15 cellular contexts compared by ENCODE assay signal in genomic region chr10:31978158-31978483, GRCh38.
"Had no signal": no experiment of that assay in that cellular context is flagged by ENCODE, and none has a peak within 500 bp of the region (broad histone marks: within the 10 kb centered on the region; RNA-seq: fewer than 3 reads in every experiment).

No MANE protein-coding gene starts in this region.

- H3K4me1 ChIP-seq: gastroesophageal sphincter had no signal

- H3K4me3 Mint-ChIP-seq: activated T-cell treated with anti-CD3 and anti-CD28 coated beads, Interleukin-2, amount 50 U/mL, for 24 hours; mesothelial cell of epicardium; nephron progenitor cell; stimulated activated naive CD8-positive, alpha-beta T cell treated with anti-CD3 and anti-CD28 coated beads, Interleukin-15, Interleukin-2, amounts not matched to agents 100 ng/mL and 50 ng/mL, for 24 hours had no signal

- H3K9me3 ChIP-seq: gastroesophageal sphincter, heart left ventricle, tibial nerve had no signal

- H3K27me3 Mint-ChIP-seq: activated T-cell treated with anti-CD3 and anti-CD28 coated beads, Interleukin-2, amount 50 U/mL, for 24 hours; progenitor cell of endocrine pancreas had no signal

- H3K27me3 ChIP-seq: brain microvascular endothelial cell, gastroesophageal sphincter, tibial nerve had no signal

- H3K27ac ChIP-seq: brain microvascular endothelial cell, gastroesophageal sphincter had no signal

- DNase-seq: activated CD4-positive, alpha-beta T cell treated with anti-CD3 and anti-CD28 coated beads for 48 hours; activated CD4-positive, CD25-positive, alpha-beta regulatory T cell; activated CD8-positive, alpha-beta T cell treated with anti-CD3 and anti-CD28 coated beads, Interleukin-2, amount 10 ng/mL, durations not matched to agents 7 days and 5 days; activated naive CD4-positive, alpha-beta T cell treated with Interleukin-2 at 50 U/mL for 16 hours; activated T-cell treated with anti-CD3 and anti-CD28 coated beads, Interleukin-2, amount 50 U/mL, for 24 hours; heart left ventricle; nephron progenitor cell; T1000 had no signal

- H3K36me3 ChIP-seq: brain microvascular endothelial cell, gastroesophageal sphincter, heart left ventricle, tibial nerve had no signal

- H3K27ac Mint-ChIP-seq: activated CD8-positive, alpha-beta T cell treated with anti-CD3 and anti-CD28 coated beads, Interleukin-2, amount 10 ng/mL, durations not matched to agents 7 days and 5 days; activated T-cell treated with anti-CD3 and anti-CD28 coated beads, Interleukin-2, amount 50 U/mL, for 24 hours; activated T-helper 2 cell treated with anti-CD3 and anti-CD28 coated beads, Interferon-gamma antibody, Interleukin-2, Interleukin-4, amounts not matched to agents 10 μg/mL and 5 μg/mL and 100 μg/mL, durations not matched to agents 14 hours and 24 hours and 36 hours; mesothelial cell of epicardium; nephron progenitor cell; progenitor cell of endocrine pancreas; stimulated activated naive CD8-positive, alpha-beta T cell treated with anti-CD3 and anti-CD28 coated beads, Interleukin-15, Interleukin-2, amounts not matched to agents 100 ng/mL and 50 ng/mL, for 24 hours had no signal

- H3K4me3 ChIP-seq: gastroesophageal sphincter, heart left ventricle, tibial nerve had no signal
